ENCODE assay signal across 8 cellular contexts in the genomic region with DNA sequence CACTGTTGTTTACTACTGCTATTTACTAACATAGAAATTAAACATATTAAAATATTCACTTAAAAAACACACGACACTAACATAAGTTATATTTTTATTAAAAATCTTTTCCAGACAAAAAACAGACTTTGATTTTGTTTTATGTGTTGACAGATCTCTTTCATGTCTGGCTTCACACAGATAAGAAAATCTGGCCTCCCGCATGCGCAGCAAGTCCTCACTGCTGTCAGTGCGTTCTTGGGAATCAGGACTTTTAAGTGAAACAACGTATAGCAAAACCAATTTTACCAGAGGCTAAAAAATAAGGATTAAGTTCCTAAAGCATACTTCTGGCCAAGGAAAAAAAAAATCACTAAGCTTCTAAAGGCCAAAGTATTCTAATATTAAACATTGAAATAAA. TPM values are rescaled to one million over a fixed set of nuclear protein-coding genes. Genes with fewer than 3 reads are reported as not detected.
DNase-seq lines count a peak whose midpoint lies in the region; ATAC-seq, FAIRE-seq and TF ChIP-seq lines count a peak whose summit lies in the region.

No MANE protein-coding gene starts in this region.

- H3K36me3 ChIP-seq in H7 (replicated peaks; ENCODE audit: control insufficient read depth, insufficient read depth, low read length) = peaks cover 8% of the 10 kb centered on the region
- peaks cover 0 to 28% (median 2%) of the 10 kb centered on the region in 4 experiments; a peak in 3 of 8 replicates for H3K36me3 ChIP-seq in H1 (ENCODE audit: control insufficient read depth in 2 of 4, insufficient read depth in 4 of 4, low read length in 3 of 4)
- peaks cover 7% of the 10 kb centered on the region for H3K36me3 ChIP-seq in osteoblast (ENCODE audit: insufficient read depth, low read length)

- H3K4ac ChIP-seq in H1 (replicated peaks; ENCODE audit: insufficient read length, low read depth, low read length) = no peak overlapping the region

- no peak for TF ChIP-seq RAD21 in H1 (IDR thresholded peaks at IDR 0.05 in 1 of 2, conservative IDR thresholded peaks at IDR 0.05 in 1 of 2; ENCODE audit: low read depth in 2 of 2, low read length in 2 of 2)

- no peak overlapping the region for H3K27ac ChIP-seq in H1 (ENCODE audit: low read depth, low read length)
- H3K27ac ChIP-seq in osteoblast (ENCODE audit: low read depth, low read length) = peak overlapping the region; percentile 97

- TF ChIP-seq EP300 in H1 (IDR thresholded peaks at IDR 0.05; ENCODE audit: borderline replicate concordance in 1 of 2, low read depth in 2 of 2, low read length in 2 of 2) = no peak

- H3K27me3 ChIP-seq in H7 (ENCODE audit: control insufficient read depth, insufficient read depth, low read length) = no peaks in the 10 kb centered on the region
- no peaks in the 10 kb centered on the region for H3K27me3 ChIP-seq in H1 (replicated peaks in 1 of 4; ENCODE audit: control insufficient read depth in 3 of 4, extremely low read depth in 1 of 4, insufficient read depth in 3 of 4, low read length in 3 of 4)
- no peaks in the 10 kb centered on the region for H3K27me3 ChIP-seq in osteoblast (ENCODE audit: insufficient read depth, low read length)

- no peaks in the 10 kb centered on the region; the same call in 1 of the 2 replicates for H3K23me2 ChIP-seq in H1 (ENCODE audit: low read depth, low read length)

- no peak overlapping the region for H4K8ac ChIP-seq in H1 (ENCODE audit: extremely low read depth, insufficient read depth, low read length)

- H2BK5ac ChIP-seq in H1 (ENCODE audit: low read depth, low read length) = no peak overlapping the region

- peaks cover 3% of the 10 kb centered on the region; the same call in 1 of the 2 replicates for H3K79me1 ChIP-seq in H1 (ENCODE audit: low read depth, low read length)

- TF ChIP-seq CTCF in H1 (IDR thresholded peaks at IDR 0.05; ENCODE audit: control extremely low read depth in 1 of 3, insufficient read depth in 1 of 3, low read depth in 1 of 3, low read length in 3 of 3) = no peak
- no peak for TF ChIP-seq CTCF in osteoblast (IDR thresholded peaks at IDR 0.05; ENCODE audit: extremely low read depth, low read depth, low read length)

- no peak overlapping the region for H3K56ac ChIP-seq in H1 (replicated peaks; ENCODE audit: insufficient read length, low read depth, low read length)

- no peak overlapping the region for H2BK15ac ChIP-seq in H1 (ENCODE audit: low read length)

- no peak overlapping the region for H2BK20ac ChIP-seq in H1 (ENCODE audit: low read length)

- no peak overlapping the region for H3K23ac ChIP-seq in H1 (ENCODE audit: insufficient read length)

- H3K79me2 ChIP-seq in H1 (ENCODE audit: control insufficient read depth in 1 of 2, insufficient read depth in 2 of 2, low read length in 2 of 2) (peaks cover 24 to 79% of the 10 kb centered on the region in 2 experiments), osteoblast (ENCODE audit: insufficient read depth, low read length) (peaks cover 74% of the 10 kb centered on the region)

- peak overlapping the region; percentile 21 for H4K5ac ChIP-seq in H1 (ENCODE audit: insufficient read length, low read depth, low read length)

- H2BK12ac ChIP-seq in H1 (ENCODE audit: low read depth, low read length) = no peak overlapping the region

- H2AFZ ChIP-seq in H1 (ENCODE audit: low read length) (no peak overlapping the region), osteoblast (ENCODE audit: low read length) (peak overlapping the region; percentile 80)

- POLR2A ChIA-PET in H1 (lab: Charles Lee; ENCODE audit: partially characterized antibody) = interaction anchor here (0.6 to 2.9 kb wide), 9 partner anchors 9 to 120 kb away, joined by 3 to 22 read pairs (median 4); a partner anchor contains a TSS

- H3K9me3 ChIP-seq in H1 (ENCODE audit: insufficient read depth in 2 of 2, low read depth in 1 of 2, low read length in 1 of 2) (no peaks in the 10 kb centered on the region), osteoblast (ENCODE audit: low read depth, low read length) (no peaks in the 10 kb centered on the region)

- no peak overlapping the region for H2AK5ac ChIP-seq in H1 (ENCODE audit: low read depth, low read length)

- H3K4me1 ChIP-seq in H1 (replicated peaks in 1 of 4; ENCODE audit: control insufficient read depth in 3 of 4, insufficient read depth in 4 of 4, low read length in 3 of 4) (peaks cover 2 to 6% (median 3%) of the 10 kb centered on the region in 4 experiments; a peak in 4 of 7 replicates), osteoblast (ENCODE audit: insufficient read depth, low read length) (peaks cover 23% of the 10 kb centered on the region)

- peak overlapping the region; percentile 75 to 76 for H3K4me2 ChIP-seq in H1 (ENCODE audit: insufficient read depth in 1 of 2, low read depth in 2 of 2, low read length in 2 of 2)
- H3K4me2 ChIP-seq in osteoblast (ENCODE audit: insufficient read depth, low read length) = peak overlapping the region; percentile 99

- no peak for DNase-seq in H7
- peak; percentile 60 for DNase-seq in SK-N-DZ (ENCODE audit: low spot score)
- no peak for DNase-seq in H1 (ENCODE audit: low read depth in 1 of 2, low spot score in 2 of 2)
- no peak for DNase-seq in osteoblast (ENCODE audit: insufficient read length, low spot score, missing footprints)
- no peak for DNase-seq in GM19240 (ENCODE audit: insufficient read length, low spot score)
- DNase-seq in cortex of kidney (lab: John Stamatoyannopoulos, UW) = no peak

- H2BK120ac ChIP-seq in H1 (replicated peaks; ENCODE audit: low read depth, low read length) = no peak overlapping the region

- no peak overlapping the region for H3K14ac ChIP-seq in H1 (ENCODE audit: insufficient read length)

- H3K4me3 ChIP-seq in H7 (ENCODE audit: insufficient read depth, low read depth, low read length) (peak overlapping the region; percentile 91), H1 (ENCODE audit: extremely low read depth in 1 of 4, insufficient read depth in 2 of 4, low read depth in 3 of 4, low read length in 4 of 4) (peak overlapping the region; percentile 79 to 98 (median 95)), osteoblast (ENCODE audit: insufficient read depth, low read length) (peak overlapping the region; percentile 95)

- no peak overlapping the region for H4K91ac ChIP-seq in H1 (replicated peaks; ENCODE audit: insufficient read length, low read length)

- ATAC-seq in HG02610 (IDR thresholded peaks at IDR 0.05; ENCODE audit: unreplicated experiment) (no peak), GM19351 (IDR thresholded peaks at IDR 0.05; ENCODE audit: unreplicated experiment) (no peak)

- H4K20me1 ChIP-seq in H1 (replicated peaks in 1 of 2; ENCODE audit: control insufficient read depth in 1 of 2, insufficient read depth in 2 of 2, low read length in 2 of 2) = peaks cover 6 to 19% of the 10 kb centered on the region in 2 experiments
- H4K20me1 ChIP-seq in osteoblast (ENCODE audit: insufficient read depth, low read length) = peaks cover 22% of the 10 kb centered on the region

- FAIRE-seq in H1 (lab: Jason Lieb, UNC) = no peak

- H3K9ac ChIP-seq in H1 (replicated peaks in 1 of 4; ENCODE audit: extremely low read depth in 1 of 4, low read depth in 3 of 4, low read length in 3 of 4) = peak overlapping the region in 1 of 4 experiments; percentile 91; a peak in 2 of 7 replicates

- WGBS in H1 (ENCODE audit: extremely low coverage in 1 of 2, insufficient coverage in 1 of 2, insufficient read length in 1 of 2, insufficient replicate concordance in 2 of 2, low coverage in 1 of 2, low lambda C conversion rate in 2 of 2, missing lambda C conversion rate in 1 of 2), 2 experiments = 32% methylated on average over 5 of the region's 5 CpGs; no CpG with 5 or more reads in 1 of the 2 experiments

- no peak overlapping the region for H3K18ac ChIP-seq in H1 (ENCODE audit: extremely low read depth, low read length)

- no peak for TF ChIP-seq POLR2A in H1 (IDR thresholded peaks at IDR 0.05; ENCODE audit: control extremely low read depth in 1 of 2, low read depth in 2 of 2, low read length in 2 of 2)

- CTCF ChIA-PET in H1 (lab: Charles Lee; ENCODE audit: partially characterized antibody) = interaction anchor here (0.6 to 0.9 kb wide), 3 partner anchors 33 to 71 kb away, joined by 3 to 5 read pairs (median 3); no protein-coding TSS in a partner anchor

RNA-seq across cellular contexts. Expression of a gene that starts 1.2 kb away (rescaled TPM):
- 102 and 115 TPM in 2 replicates for total RNA-seq in H7 (2014; rRNA removed; shearing (Covaris generic))
- 249 and 253 TPM in 2 replicates for polyA plus RNA-seq in SK-N-DZ (2014; cell fraction: cytosol; rRNA removed)
- polyA plus RNA-seq in SK-N-DZ (2014; cell fraction: nucleus; rRNA removed) = 208 TPM in 2 replicates
- 56.6 and 60.5 TPM in 2 replicates for total RNA-seq in H1 (2021; fragmentation: NEBNext Ultra II Directional; extraction: Animal tissue kit (Norgen Biotek cat#: 25700))
- polyA plus RNA-seq in H1 (2011; rRNA removed) = 20.4 and 35.3 TPM in 2 replicates
- 47.1 TPM for polyA plus RNA-seq in H1 (2011; cell fraction: cytosol; rRNA removed)
- polyA plus RNA-seq in H1 (2011; cell fraction: nucleus; rRNA removed) = 19.8 TPM
- polyA plus RNA-seq in H1 (2012, experiment 1 of 2) = 37.1 to 68.8 TPM (median 43.5 TPM) in 4 replicates
- polyA plus RNA-seq in H1 (2012, experiment 2 of 2) = 9.1 TPM
- polyA plus RNA-seq in H1 (2013, experiment 1 of 2) = 80.6 TPM
- polyA plus RNA-seq in H1 (2013, experiment 2 of 2) = 85.9 TPM
- polyA minus RNA-seq in H1 (2011; rRNA and poly(A)+ RNA removed) = 23.5 and 30.0 TPM in 2 replicates
- 14.5 TPM for polyA minus RNA-seq in H1 (2011; cell fraction: cytosol; rRNA and poly(A)+ RNA removed)
- 33.2 TPM for polyA minus RNA-seq in H1 (2011; cell fraction: nucleus; rRNA and poly(A)+ RNA removed)
- 104 and 123 TPM in 2 replicates for total RNA-seq in osteoblast

RNA-seq across cellular contexts. Expression of a gene that starts 6.0 kb away (rescaled TPM):
- 8.4 and 9.7 TPM in 2 replicates for total RNA-seq in H7 (2014; rRNA removed; shearing (Covaris generic))
- 11.5 and 13.5 TPM in 2 replicates for polyA plus RNA-seq in SK-N-DZ (2014; cell fraction: cytosol; rRNA removed)
- polyA plus RNA-seq in SK-N-DZ (2014; cell fraction: nucleus; rRNA removed) = 11.3 and 13.9 TPM in 2 replicates
- total RNA-seq in H1 (2021; fragmentation: NEBNext Ultra II Directional; extraction: Animal tissue kit (Norgen Biotek cat#: 25700)) = 10.5 and 12.0 TPM in 2 replicates
- polyA plus RNA-seq in H1 (2011; rRNA removed) = 9.6 and 10.1 TPM in 2 replicates
- polyA plus RNA-seq in H1 (2011; cell fraction: cytosol; rRNA removed) = 9.6 TPM
- 11.9 TPM for polyA plus RNA-seq in H1 (2011; cell fraction: nucleus; rRNA removed)
- 7.4 to 8.7 TPM (median 8.0 TPM) in 4 replicates for polyA plus RNA-seq in H1 (2012, experiment 1 of 2)
- 1.5 TPM for polyA plus RNA-seq in H1 (2012, experiment 2 of 2)
- polyA plus RNA-seq in H1 (2013, experiment 1 of 2) = 4.4 TPM
- 4.6 TPM for polyA plus RNA-seq in H1 (2013, experiment 2 of 2)
- 30.8 and 33.1 TPM in 2 replicates for polyA minus RNA-seq in H1 (2011; rRNA and poly(A)+ RNA removed)
- polyA minus RNA-seq in H1 (2011; cell fraction: cytosol; rRNA and poly(A)+ RNA removed) = 7.4 TPM
- 14.6 TPM for polyA minus RNA-seq in H1 (2011; cell fraction: nucleus; rRNA and poly(A)+ RNA removed)
- total RNA-seq in osteoblast = 18.8 and 20.6 TPM in 2 replicates

RNA-seq across cellular contexts. Expression of a gene that starts 24.5 kb away (rescaled TPM):
- not detected in 2 replicates for total RNA-seq in H7 (2014; rRNA removed; shearing (Covaris generic))
- not detected in 2 replicates for polyA plus RNA-seq in SK-N-DZ (2014; cell fraction: cytosol; rRNA removed)
- polyA plus RNA-seq in SK-N-DZ (2014; cell fraction: nucleus; rRNA removed) = not detected in 2 replicates
- total RNA-seq in H1 (2021; fragmentation: NEBNext Ultra II Directional; extraction: Animal tissue kit (Norgen Biotek cat#: 25700)) = not detected in 2 replicates
- not detected in 2 replicates for polyA plus RNA-seq in H1 (2011; rRNA removed)
- not detected for polyA plus RNA-seq in H1 (2011; cell fraction: cytosol; rRNA removed)
- polyA plus RNA-seq in H1 (2011; cell fraction: nucleus; rRNA removed) = not detected
- polyA plus RNA-seq in H1 (2012, experiment 1 of 2) = not detected in 4 replicates
- not detected for polyA plus RNA-seq in H1 (2012, experiment 2 of 2)
- not detected for polyA plus RNA-seq in H1 (2013, experiment 1 of 2)
- not detected for polyA plus RNA-seq in H1 (2013, experiment 2 of 2)
- not detected in 2 replicates for polyA minus RNA-seq in H1 (2011; rRNA and poly(A)+ RNA removed)
- not detected for polyA minus RNA-seq in H1 (2011; cell fraction: cytosol; rRNA and poly(A)+ RNA removed)
- polyA minus RNA-seq in H1 (2011; cell fraction: nucleus; rRNA and poly(A)+ RNA removed) = not detected
- total RNA-seq in osteoblast = not detected in 2 replicates
